In the genomic region with DNA sequence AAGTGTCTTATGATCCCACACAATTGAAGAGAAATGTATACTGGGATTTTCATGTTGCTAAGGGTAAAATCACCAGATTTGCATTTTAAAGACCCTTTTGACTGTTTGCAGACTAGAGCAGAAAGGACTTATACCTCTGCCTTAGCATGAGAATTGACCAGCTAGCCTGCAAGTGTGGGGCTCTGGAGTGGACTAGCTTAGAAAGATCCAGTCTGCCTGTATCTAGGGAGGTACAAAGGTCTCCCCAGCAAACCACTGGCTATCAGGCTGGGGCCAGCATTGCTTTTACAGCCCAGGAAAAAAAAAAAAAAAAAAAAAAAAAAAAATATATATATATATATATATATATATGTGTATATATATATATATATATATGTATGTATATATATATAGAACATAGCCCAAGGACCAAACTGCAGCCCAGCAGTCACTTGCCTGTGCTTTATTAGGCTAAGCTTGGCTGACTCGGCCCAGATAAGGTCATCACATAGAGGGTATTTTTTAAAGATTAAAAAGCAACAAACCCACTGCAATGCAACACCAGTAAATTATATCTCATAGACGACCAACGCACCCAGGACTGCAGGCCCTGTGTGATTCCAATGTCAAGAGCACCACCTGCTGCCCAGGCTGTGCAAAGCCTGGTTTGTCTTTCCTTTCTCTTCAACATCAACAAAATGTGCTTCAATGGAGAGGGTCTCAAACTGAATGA, we compare ENCODE assay signal across 8 cellular contexts.
DNase-seq lines count a peak whose midpoint lies in the region; ATAC-seq and TF ChIP-seq lines count a peak whose summit lies in the region.

No MANE protein-coding gene starts in this region.

- peak; percentile 92 for ATAC-seq in GM18868 (IDR thresholded peaks at IDR 0.05; ENCODE audit: unreplicated experiment)
- peak; percentile 96 for ATAC-seq in HG02981 (IDR thresholded peaks at IDR 0.05; ENCODE audit: unreplicated experiment)
- peak; percentile 51 for ATAC-seq in T-helper 17 cell
- ATAC-seq in effector memory CD8-positive, alpha-beta T cell (replicated peaks), result peak; percentile 32
- ATAC-seq in memory B cell (ENCODE audit: low read depth), result peak; percentile 70
- ATAC-seq in thoracic aorta (ENCODE audit: insufficient number of reproducible peaks, low FRiP score, low read depth), result no peak

- H3K4me1 Mint-ChIP-seq in CD14-positive monocyte, result no peaks in the 10 kb centered on the region
- H3K4me1 Mint-ChIP-seq in T-helper 17 cell, result no peaks in the 10 kb centered on the region
- no peaks in the 10 kb centered on the region for H3K4me1 Mint-ChIP-seq in effector memory CD8-positive, alpha-beta T cell (ENCODE audit: low read depth in 2 of 2)
- H3K4me1 Mint-ChIP-seq in memory B cell, result no peaks in the 10 kb centered on the region

- TF ChIP-seq CTCF in CD14-positive monocyte (IDR thresholded peaks at IDR 0.05) (peak; percentile 61), thoracic aorta (IDR thresholded peaks at IDR 0.05) (peak; percentile 70)

- H3K27me3 Mint-ChIP-seq in CD14-positive monocyte (ENCODE audit: low read depth in 3 of 3), result peaks cover 1 to 5% (median 2%) of the 10 kb centered on the region in 3 donors
- peaks cover 28% of the 10 kb centered on the region for H3K27me3 Mint-ChIP-seq in T-helper 17 cell
- H3K27me3 Mint-ChIP-seq in effector memory CD8-positive, alpha-beta T cell, result peaks cover 18 to 42% of the 10 kb centered on the region in 2 donors
- peaks cover 4% of the 10 kb centered on the region for H3K27me3 Mint-ChIP-seq in memory B cell

- H3K9me3 Mint-ChIP-seq in CD14-positive monocyte (peaks cover 0 to 2% (median 0%) of the 10 kb centered on the region in 7 donors), memory B cell (no peaks in the 10 kb centered on the region)
- H3K9me3 Mint-ChIP-seq in effector memory CD8-positive, alpha-beta T cell, result no peaks in the 10 kb centered on the region

- no peaks in the 10 kb centered on the region for H3K27me3 ChIP-seq in thoracic aorta (replicated peaks; ENCODE audit: insufficient read depth)

- no peaks in the 10 kb centered on the region for H3K36me3 ChIP-seq in thoracic aorta

- no peaks in the 10 kb centered on the region for H3K9me3 ChIP-seq in T-helper 17 cell (ENCODE audit: control insufficient read depth, low read length, poor library complexity, severe bottlenecking)
- H3K9me3 ChIP-seq in thoracic aorta, result no peaks in the 10 kb centered on the region

- intact Hi-C loops in CD14-positive monocyte (cut with micrococcal nuclease), result no loop called here

- no peak overlapping the region for H3K27ac ChIP-seq in thoracic aorta

- H3K36me3 Mint-ChIP-seq in CD14-positive monocyte (no peaks in the 10 kb centered on the region), T-helper 17 cell (ENCODE audit: low read depth) (peaks cover 2% of the 10 kb centered on the region), memory B cell (no peaks in the 10 kb centered on the region)
- H3K36me3 Mint-ChIP-seq in effector memory CD8-positive, alpha-beta T cell (ENCODE audit: insufficient read depth), result no peaks in the 10 kb centered on the region

- no peak overlapping the region for H3K4me3 ChIP-seq in thoracic aorta

- no peaks in the 10 kb centered on the region for H3K4me1 ChIP-seq in thoracic aorta (ENCODE audit: control insufficient read depth in 1 of 2, low read depth in 2 of 2)

- no peak overlapping the region for H3K4me3 Mint-ChIP-seq in CD14-positive monocyte
- H3K4me3 Mint-ChIP-seq in T-helper 17 cell, result no peak overlapping the region
- H3K4me3 Mint-ChIP-seq in effector memory CD8-positive, alpha-beta T cell, result no peak overlapping the region
- H3K4me3 Mint-ChIP-seq in memory B cell, result no peak overlapping the region

- H3K27ac Mint-ChIP-seq in CD14-positive monocyte, result no peak overlapping the region
- H3K27ac Mint-ChIP-seq in T-helper 17 cell, result no peak overlapping the region
- no peak overlapping the region for H3K27ac Mint-ChIP-seq in effector memory CD8-positive, alpha-beta T cell
- H3K27ac Mint-ChIP-seq in memory B cell, result no peak overlapping the region

- DNase-seq in CD14-positive monocyte (ENCODE audit: low spot score) (no peak), NCI-H187 treated with DMSO at 0.1 percent for 48 hours (lab: John Stamatoyannopoulos, UW) (peak; percentile 1), T-helper 17 cell (no peak), memory B cell (ENCODE audit: low spot score in 2 of 2) (peak in 1 of 2 donors; percentile 14), thoracic aorta (ENCODE audit: low spot score) (no peak)
- DNase-seq in effector memory CD8-positive, alpha-beta T cell, result peak in 1 of 3 experiments; percentile 6
